Comparison of ENCODE assay signal across 15 cellular contexts in genomic region chr14:21698538-21698937, GRCh38. TPM values are rescaled to one million over a fixed set of nuclear protein-coding genes. Genes with fewer than 3 reads are reported as not detected.
"Had no signal": no experiment of that assay in that cellular context is flagged by ENCODE, and none has a peak within 500 bp of the region (broad histone marks: within the 10 kb centered on the region; RNA-seq: fewer than 3 reads in every experiment).

No MANE protein-coding gene starts in this region.

RNA-seq across cellular contexts. Expression of gene OR4E1, which starts 24.9 kb away (rescaled TPM):
- total RNA-seq: natural killer cell, occipital lobe, osteoblast, ovary, prostate gland, right atrium auricular region, sciatic nerve, smooth muscle cell, spleen, suprapubic skin, upper lobe of left lung, ureter, vagina had no signal

RNA-seq across cellular contexts. Expression of gene OR4E2, which starts 44.9 kb away (rescaled TPM):
- total RNA-seq: naive thymus-derived CD4-positive, alpha-beta T cell; natural killer cell; occipital lobe; osteoblast; ovary; prostate gland; pulmonary artery endothelial cell; right atrium auricular region; sciatic nerve; smooth muscle cell; spleen; suprapubic skin; upper lobe of left lung; ureter; vagina had no signal
